ENCODE assay signal across 15 cellular contexts in the genomic region with DNA sequence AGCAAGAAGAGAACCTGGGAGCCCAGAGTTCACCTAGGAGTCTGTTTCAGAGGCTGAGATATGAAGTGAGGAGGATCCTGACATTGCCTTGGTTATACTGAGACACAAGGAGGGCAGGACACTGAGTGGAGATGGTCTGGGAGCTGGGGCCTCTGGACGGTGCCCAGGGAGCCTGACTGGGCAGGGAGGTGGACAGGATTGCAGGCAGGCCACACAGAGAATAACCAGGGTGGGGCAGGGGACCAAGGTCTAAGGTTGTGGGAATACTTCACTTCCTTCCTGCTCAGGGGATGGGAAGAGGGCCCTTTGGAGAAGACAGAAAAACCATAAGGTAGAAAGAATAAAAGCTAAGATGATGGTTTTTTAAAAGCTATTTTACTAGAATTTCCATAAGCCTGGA. TPM values are rescaled to one million over a fixed set of nuclear protein-coding genes. Genes with fewer than 3 reads are reported as not detected.
DNase-seq lines count a peak whose midpoint lies in the region; ATAC-seq and TF ChIP-seq lines count a peak whose summit lies in the region.
"Had no signal": no experiment of that assay in that cellular context is flagged by ENCODE, and none has a peak within 500 bp of the region (broad histone marks: within the 10 kb centered on the region; RNA-seq: fewer than 3 reads in every experiment).

No MANE protein-coding gene starts in this region.

- no peaks in the 10 kb centered on the region for H3K27me3 Mint-ChIP-seq in activated CD4-positive, alpha-beta T cell treated with anti-CD3 and anti-CD28 coated beads for 36 hours
- H3K27me3 Mint-ChIP-seq in T-helper 17 cell: peaks cover 7% of the 10 kb centered on the region
- H3K27me3 Mint-ChIP-seq in stimulated activated naive B cell treated with anti-CD40 and anti-IgM and Interleukin-4, amounts not matched to agents 10 μg/mL and 1 μg/mL and 100 μg/mL, for 72 hours: no peaks in the 10 kb centered on the region

- H3K36me3 ChIP-seq in mucosa of descending colon (ENCODE audit: low read depth): no peaks in the 10 kb centered on the region
- H3K36me3 ChIP-seq: BLaER1 treated with 17β-estradiol and CSF1 and Interleukin-3, amounts not matched to agents 10 nM and 100 nM had no signal

- CTCF ChIA-PET in activated CD4-positive, alpha-beta T cell treated with anti-CD3 and anti-CD28 coated beads for 36 hours (lab: Charles Lee): interaction anchor here (1.1 to 4.2 kb wide), 4 partner anchors 12 to 62 kb away, joined by 4 to 35 read pairs (median 22); a partner anchor contains a TSS

- no peak overlapping the region for H3K4me3 Mint-ChIP-seq in activated CD4-positive, alpha-beta T cell treated with anti-CD3 and anti-CD28 coated beads for 36 hours
- no peak overlapping the region for H3K4me3 Mint-ChIP-seq in T-helper 17 cell
- no peak overlapping the region for H3K4me3 Mint-ChIP-seq in stimulated activated naive B cell treated with anti-CD40 and anti-IgM and Interleukin-4, amounts not matched to agents 10 μg/mL and 1 μg/mL and 100 μg/mL, for 72 hours
- H3K4me3 Mint-ChIP-seq: GM23338 had no signal

- H3K9me3 Mint-ChIP-seq in activated CD4-positive, alpha-beta T cell treated with anti-CD3 and anti-CD28 coated beads for 36 hours (ENCODE audit: low read depth): no peaks in the 10 kb centered on the region
- H3K9me3 Mint-ChIP-seq in stimulated activated naive B cell treated with anti-CD40 and anti-IgM and Interleukin-4, amounts not matched to agents 10 μg/mL and 1 μg/mL and 100 μg/mL, for 72 hours: no peaks in the 10 kb centered on the region
- H3K9me3 Mint-ChIP-seq: CD4-positive, CD25-positive, alpha-beta regulatory T cell; GM23338 had no signal

- H3K9me3 ChIP-seq in T-helper 17 cell (ENCODE audit: control insufficient read depth, low read length, poor library complexity, severe bottlenecking): no peaks in the 10 kb centered on the region
- H3K9me3 ChIP-seq in mucosa of descending colon: no peaks in the 10 kb centered on the region
- H3K9me3 ChIP-seq: BLaER1 treated with 17β-estradiol and CSF1 and Interleukin-3, amounts not matched to agents 10 nM and 100 nM had no signal

- DNase-seq in activated CD4-positive, alpha-beta T cell treated with anti-CD3 and anti-CD28 coated beads for 36 hours: no peak
- no peak for DNase-seq in activated CD4-positive, alpha-beta T cell treated with anti-CD3 and anti-CD28 coated beads for 1 hour
- DNase-seq in T-helper 17 cell: no peak
- DNase-seq in mucosa of descending colon: peak in 2 of 3 donors; percentile 59 to 68
- DNase-seq in stimulated activated naive B cell treated with anti-CD40 and anti-IgM and Interleukin-4, amounts not matched to agents 10 μg/mL and 1 μg/mL and 100 μg/mL, for 72 hours: no peak
- DNase-seq in DMS 273 (lab: John Stamatoyannopoulos, UW; ENCODE audit: unreplicated experiment): no peak
- no peak for DNase-seq in SKM-1 (lab: John Stamatoyannopoulos, UW; ENCODE audit: unreplicated experiment)
- DNase-seq in AG20443 (ENCODE audit: low spot score): no peak
- DNase-seq: CD4-positive, CD25-positive, alpha-beta regulatory T cell; COR-L47; DND-41; GDM1; H7 had no signal

- H3K27ac Mint-ChIP-seq in activated CD4-positive, alpha-beta T cell treated with anti-CD3 and anti-CD28 coated beads for 36 hours: peak overlapping the region; percentile 43
- H3K27ac Mint-ChIP-seq in T-helper 17 cell: peak overlapping the region; percentile 70
- peak overlapping the region; percentile 4 for H3K27ac Mint-ChIP-seq in stimulated activated naive B cell treated with anti-CD40 and anti-IgM and Interleukin-4, amounts not matched to agents 10 μg/mL and 1 μg/mL and 100 μg/mL, for 72 hours
- H3K27ac Mint-ChIP-seq: GM23338 had no signal

- POLR2A ChIA-PET in activated CD4-positive, alpha-beta T cell treated with anti-CD3 and anti-CD28 coated beads for 36 hours (lab: Charles Lee): no interaction called here

- no peak overlapping the region for H3K4me3 ChIP-seq in mucosa of descending colon
- H3K4me3 ChIP-seq: BLaER1 treated with 17β-estradiol and CSF1 and Interleukin-3, amounts not matched to agents 10 nM and 100 nM; GM23338 had no signal

- no peaks in the 10 kb centered on the region for H3K36me3 Mint-ChIP-seq in activated CD4-positive, alpha-beta T cell treated with anti-CD3 and anti-CD28 coated beads for 36 hours (ENCODE audit: low read depth)
- H3K36me3 Mint-ChIP-seq in T-helper 17 cell (ENCODE audit: low read depth): peaks cover 2% of the 10 kb centered on the region
- H3K36me3 Mint-ChIP-seq in stimulated activated naive B cell treated with anti-CD40 and anti-IgM and Interleukin-4, amounts not matched to agents 10 μg/mL and 1 μg/mL and 100 μg/mL, for 72 hours: no peaks in the 10 kb centered on the region
- H3K36me3 Mint-ChIP-seq: CD4-positive, CD25-positive, alpha-beta regulatory T cell had no signal

- peaks cover 28% of the 10 kb centered on the region for H3K4me1 ChIP-seq in mucosa of descending colon (ENCODE audit: low read depth)

- no peak for TF ChIP-seq CTCF in mucosa of descending colon (IDR thresholded peaks at IDR 0.05)

- intact Hi-C loops in activated CD4-positive, alpha-beta T cell treated with anti-CD3 and anti-CD28 coated beads for 36 hours (cut with DNase I, micrococcal nuclease): loop anchor here in 1 of 2 experiments (5.0 kb wide), 1 partner anchor 282 kb away; no protein-coding TSS in a partner anchor
- intact Hi-C loops in mucosa of descending colon (cut with DNase I, micrococcal nuclease): no loop called here

- no peak for ATAC-seq in activated CD4-positive, alpha-beta T cell treated with anti-CD3 and anti-CD28 coated beads for 36 hours
- ATAC-seq in T-helper 17 cell: no peak
- peak; percentile 25 for ATAC-seq in mucosa of descending colon
- no peak for ATAC-seq in stimulated activated naive B cell treated with anti-CD40 and anti-IgM and Interleukin-4, amounts not matched to agents 10 μg/mL and 1 μg/mL and 100 μg/mL, for 72 hours (replicated peaks)
- ATAC-seq: GM23338 had no signal

- H3K4me1 Mint-ChIP-seq in activated CD4-positive, alpha-beta T cell treated with anti-CD3 and anti-CD28 coated beads for 36 hours: peaks cover 76% of the 10 kb centered on the region
- H3K4me1 Mint-ChIP-seq in T-helper 17 cell: peaks cover 34% of the 10 kb centered on the region
- no peaks in the 10 kb centered on the region for H3K4me1 Mint-ChIP-seq in stimulated activated naive B cell treated with anti-CD40 and anti-IgM and Interleukin-4, amounts not matched to agents 10 μg/mL and 1 μg/mL and 100 μg/mL, for 72 hours

RNA-seq across cellular contexts. Expression of a gene that starts 18.7 kb away (rescaled TPM):
- total RNA-seq in activated CD4-positive, alpha-beta T cell treated with anti-CD3 and anti-CD28 coated beads for 36 hours: under 1 TPM; 0.78 to 0.81 TPM
- total RNA-seq in T-helper 17 cell (1 to 10 TPM in 1 of 2 donors, under 1 TPM in 1; 0.37 to 1.3 TPM), mucosa of descending colon (under 1 TPM; 0.25 to 0.81 (median 0.60) TPM)
- total RNA-seq: GM23338 had no signal

Comparison
In these comparisons a context has a peak if more than half of its experiments do, and no peak if none do; other contexts are left out.
1. DNase-seq: peak in mucosa of descending colon (2 of 3); none in activated CD4-positive, alpha-beta T cell treated with anti-CD3 and anti-CD28 coated beads for 36 hours (single experiment), activated CD4-positive, alpha-beta T cell treated with anti-CD3 and anti-CD28 coated beads for 1 hour (single experiment), T-helper 17 cell (0 of 3), stimulated activated naive B cell treated with anti-CD40 and anti-IgM and Interleukin-4, amounts not matched to agents 10 μg/mL and 1 μg/mL and 100 μg/mL, for 72 hours (single experiment), DMS 273 (single experiment), SKM-1 (single experiment) and AG20443 (single experiment).
2. H3K27ac Mint-ChIP-seq: peak in every context shown above with its lines; median percentile 70 in T-helper 17 cell; 43 in activated CD4-positive, alpha-beta T cell treated with anti-CD3 and anti-CD28 coated beads for 36 hours; 4 in stimulated activated naive B cell treated with anti-CD40 and anti-IgM and Interleukin-4, amounts not matched to agents 10 μg/mL and 1 μg/mL and 100 μg/mL, for 72 hours.